In genomic region chr10:91349381-91349780, GRCh38 we compare ENCODE assay signal across 11 cellular contexts.
DNase-seq lines count a peak whose midpoint lies in the region; ATAC-seq and TF ChIP-seq lines count a peak whose summit lies in the region.
"Had no signal": no experiment of that assay in that cellular context is flagged by ENCODE, and none has a peak within 500 bp of the region (broad histone marks: within the 10 kb centered on the region; RNA-seq: fewer than 3 reads in every experiment).

No MANE protein-coding gene starts in this region.

- no peaks in the 10 kb centered on the region for H3K9me3 ChIP-seq in prostate gland
- no peaks in the 10 kb centered on the region for H3K9me3 ChIP-seq in WERI-Rb-1 (ENCODE audit: severe bottlenecking)

- no peaks in the 10 kb centered on the region for H3K4me1 Mint-ChIP-seq in T-helper 2 cell treated with Interferon-gamma antibody and Interleukin-4, amounts not matched to agents 5 μg/mL and 100 μg/mL, for 36 hours (ENCODE audit: low read depth)

- DNase-seq in BJ (ENCODE audit: low read depth) (peak; percentile 82), amniotic stem cell (lab: John Stamatoyannopoulos, UW) (peak; percentile 60), glomerular visceral epithelial cell (ENCODE audit: extremely low spot score) (peak; percentile 78), prostate gland (ENCODE audit: low spot score) (peak; percentile 30), WERI-Rb-1 (no peak)
- DNase-seq in T-helper 2 cell treated with Interferon-gamma antibody and Interleukin-4, amounts not matched to agents 5 μg/mL and 100 μg/mL, for 36 hours (ENCODE audit: low spot score), result no peak
- DNase-seq: activated naive CD4-positive, alpha-beta T cell; H7; NCI-H526 treated with DMSO at 0.1 percent for 48 hours had no signal

- H3K27me3 ChIP-seq in BJ (ENCODE audit: control insufficient read depth, insufficient read depth, low read length) (no peaks in the 10 kb centered on the region), prostate gland (replicated peaks; ENCODE audit: insufficient read depth) (no peaks in the 10 kb centered on the region), WERI-Rb-1 (ENCODE audit: insufficient read depth, low read depth, severe bottlenecking) (no peaks in the 10 kb centered on the region)

- CTCF ChIA-PET in BJ (lab: Yijun Ruan, JAX), result interaction anchor here (1.0 to 1.1 kb wide), 3 partner anchors 8 to 51 kb away, joined by 3 to 4 read pairs (median 3); no protein-coding TSS in a partner anchor

- H3K36me3 ChIP-seq in BJ (ENCODE audit: control insufficient read depth, insufficient read depth, low read length) (no peaks in the 10 kb centered on the region), prostate gland (no peaks in the 10 kb centered on the region), WERI-Rb-1 (no peaks in the 10 kb centered on the region)

- POLR2A ChIA-PET in BJ (lab: Charles Lee), result no interaction called here

- no peaks in the 10 kb centered on the region for H3K27me3 Mint-ChIP-seq in T-helper 2 cell treated with Interferon-gamma antibody and Interleukin-4, amounts not matched to agents 5 μg/mL and 100 μg/mL, for 36 hours (ENCODE audit: low read depth)

- no peak overlapping the region for H3K4me3 ChIP-seq in BJ (ENCODE audit: low read depth, low read length)
- H3K4me3 ChIP-seq in prostate gland, result no peak overlapping the region
- no peak overlapping the region for H3K4me3 ChIP-seq in WERI-Rb-1 (ENCODE audit: low read depth, low read length)

- ATAC-seq in HG03097 (IDR thresholded peaks at IDR 0.05; ENCODE audit: low FRiP score, unreplicated experiment), result no peak
- no peak for ATAC-seq in GM21528 (IDR thresholded peaks at IDR 0.05; ENCODE audit: low FRiP score, unreplicated experiment)

- intact Hi-C loops in prostate gland (cut with DNase I), result no loop called here

- no peak for TF ChIP-seq POLR2A in prostate gland (IDR thresholded peaks at IDR 0.05)

- peak overlapping the region in 1 of 2 donors; percentile 43 for H3K27ac ChIP-seq in prostate gland
- no peak overlapping the region for H3K27ac ChIP-seq in WERI-Rb-1

- no peak for TF ChIP-seq CTCF in BJ (IDR thresholded peaks at IDR 0.05; ENCODE audit: insufficient read depth, low read depth, low read length)
- TF ChIP-seq CTCF in prostate gland (IDR thresholded peaks at IDR 0.05), result no peak
- TF ChIP-seq CTCF in WERI-Rb-1 (IDR thresholded peaks at IDR 0.05; ENCODE audit: low read depth, low read length), result no peak

- no peaks in the 10 kb centered on the region for H3K4me1 ChIP-seq in prostate gland (replicated peaks)

- H3K9me3 Mint-ChIP-seq in T-helper 2 cell treated with Interferon-gamma antibody and Interleukin-4, amounts not matched to agents 5 μg/mL and 100 μg/mL, for 36 hours, result no peaks in the 10 kb centered on the region

- no peaks in the 10 kb centered on the region for H3K36me3 Mint-ChIP-seq in T-helper 2 cell treated with Interferon-gamma antibody and Interleukin-4, amounts not matched to agents 5 μg/mL and 100 μg/mL, for 36 hours (ENCODE audit: low read depth)

- no peak overlapping the region for H3K4me3 Mint-ChIP-seq in T-helper 2 cell treated with Interferon-gamma antibody and Interleukin-4, amounts not matched to agents 5 μg/mL and 100 μg/mL, for 36 hours

- no peak overlapping the region for H3K27ac Mint-ChIP-seq in T-helper 2 cell treated with Interferon-gamma antibody and Interleukin-4, amounts not matched to agents 5 μg/mL and 100 μg/mL, for 36 hours

Comparison
In these comparisons a context has a peak if more than half of its experiments do, and no peak if none do; other contexts are left out.
1. DNase-seq: peak in BJ (single experiment), amniotic stem cell (single experiment), glomerular visceral epithelial cell (single experiment) and prostate gland (single experiment); none in T-helper 2 cell treated with Interferon-gamma antibody and Interleukin-4, amounts not matched to agents 5 μg/mL and 100 μg/mL, for 36 hours (single experiment) and WERI-Rb-1 (single experiment).